12 cellular contexts compared by ENCODE assay signal in the genomic region with DNA sequence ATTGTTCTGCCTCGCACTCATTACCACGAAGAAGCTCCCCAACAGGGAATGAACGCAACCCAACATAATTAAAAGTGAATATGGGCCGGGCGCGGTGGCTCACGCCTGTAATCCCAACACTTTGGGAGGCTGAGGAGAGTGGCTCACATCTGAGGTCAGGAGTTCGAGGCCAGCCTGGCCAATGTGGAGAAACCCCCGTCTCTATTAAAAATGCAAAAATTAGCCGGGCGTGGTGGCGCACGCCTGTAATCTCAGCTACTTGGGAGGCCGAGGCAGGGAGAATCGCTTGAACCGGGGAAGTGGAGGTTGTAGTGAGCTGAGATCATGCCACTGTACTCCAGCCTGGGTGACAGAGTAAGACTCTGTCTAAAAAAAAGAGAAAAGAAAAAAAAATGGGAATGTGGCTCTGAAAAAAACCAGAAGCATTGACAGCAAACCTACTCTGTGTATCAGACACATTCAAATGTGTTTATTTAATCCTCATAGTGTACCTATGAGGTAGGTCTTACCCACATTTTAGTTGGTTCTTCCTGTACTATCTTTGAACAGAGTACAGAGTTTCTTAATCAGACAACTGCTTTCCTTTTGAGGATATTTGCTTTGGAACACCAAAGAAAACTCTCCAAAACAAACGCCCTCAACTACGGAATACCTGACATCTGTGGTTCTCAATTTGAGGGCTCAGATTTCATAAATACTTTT.
DNase-seq lines count a peak whose midpoint lies in the region; ATAC-seq and TF ChIP-seq lines count a peak whose summit lies in the region.
"Had no signal": no experiment of that assay in that cellular context is flagged by ENCODE, and none has a peak within 500 bp of the region (broad histone marks: within the 10 kb centered on the region; RNA-seq: fewer than 3 reads in every experiment).

No MANE protein-coding gene starts in this region.

- WGBS in H9 (ENCODE audit: extremely low coverage, insufficient read length, low lambda C conversion rate): no CpG with 5 or more reads among the region's 18 CpGs

- H2AK5ac ChIP-seq in H9 (ENCODE audit: insufficient read length, low read length): no peak overlapping the region

- H3K18ac ChIP-seq in H9 (ENCODE audit: insufficient read length, low read depth, low read length): peak overlapping the region; percentile 28

- H2BK120ac ChIP-seq in H9 (ENCODE audit: low read depth, low read length, poor library complexity, severe bottlenecking): no peak overlapping the region

- H3K4me3 Mint-ChIP-seq in H9: no peak overlapping the region; a peak in 1 of 5 replicates
- H3K4me3 Mint-ChIP-seq: activated CD4-positive, alpha-beta T cell treated with anti-CD3 and anti-CD28 coated beads, Interleukin-2, amount 10 ng/mL, durations not matched to agents 24 days and 14 days; natural killer cell treated with Interleukin-12 subunit alpha and Interleukin-12 subunit beta and Interleukin-15 and Interleukin-18, amount 100 ng/mL, for 72 hours; stimulated activated effector memory CD8-positive, alpha-beta T cell treated with anti-CD3 and anti-CD28 coated beads, Interleukin-12 subunit alpha, Interleukin-12 subunit beta, amount 100 ng/mL, for 72 hours had no signal

- H3K23ac ChIP-seq in H9 (ENCODE audit: insufficient read length, low read depth, low read length): no peak overlapping the region

- no peak overlapping the region for H2BK20ac ChIP-seq in H9 (ENCODE audit: low read depth, low read length, poor library complexity, severe bottlenecking)

- H3K9ac ChIP-seq in H9 (ENCODE audit: extremely low read depth, insufficient read length, low read length): no peak overlapping the region
- peak overlapping the region; percentile 96 for H3K9ac ChIP-seq in adipocyte (ENCODE audit: low read length)
- H3K9ac ChIP-seq in iPS-20b (ENCODE audit: low read depth, low read length): peak overlapping the region; percentile 84; the same call in 1 of the 2 replicates
- peak overlapping the region; percentile 80 to 94 for H3K9ac ChIP-seq in stomach smooth muscle (ENCODE audit: low read length in 2 of 2)

- DNase-seq in H9: no peak
- DNase-seq in adipocyte (ENCODE audit: low read depth): no peak
- no peak for DNase-seq in activated CD4-positive, alpha-beta T cell treated with anti-CD3 and anti-CD28 coated beads, Interleukin-2, amount 50 U/mL, for 4 hours
- DNase-seq in Ammon's horn (ENCODE audit: low spot score): no peak
- no peak for DNase-seq in activated naive CD4-positive, alpha-beta T cell (lab: John Stamatoyannopoulos, UW)
- DNase-seq: activated CD4-positive, alpha-beta T cell treated with anti-CD3 and anti-CD28 coated beads, Interleukin-2, amount 10 ng/mL, durations not matched to agents 24 days and 14 days; effector memory CD8-positive, alpha-beta T cell had no signal

- H3K27ac ChIP-seq in H9 (ENCODE audit: insufficient read length, low read depth, low read length) (peak overlapping the region; percentile 84), iPS-20b (ENCODE audit: low read length) (no peak overlapping the region), stomach smooth muscle (ENCODE audit: low read length) (peak overlapping the region; percentile 98)

- H3K79me2 ChIP-seq in H9 (ENCODE audit: insufficient read depth, low read length): no peaks in the 10 kb centered on the region

- no peak overlapping the region for H3T11ph ChIP-seq in H9 (ENCODE audit: low read length)

- H3K36me3 Mint-ChIP-seq in H9 (ENCODE audit: insufficient read depth in 1 of 3, low read depth in 3 of 3): no peaks in the 10 kb centered on the region
- H3K36me3 Mint-ChIP-seq: natural killer cell treated with Interleukin-12 subunit alpha and Interleukin-12 subunit beta and Interleukin-15 and Interleukin-18, amount 100 ng/mL, for 72 hours; stimulated activated effector memory CD8-positive, alpha-beta T cell treated with anti-CD3 and anti-CD28 coated beads, Interleukin-12 subunit alpha, Interleukin-12 subunit beta, amount 100 ng/mL, for 72 hours had no signal

- no peaks in the 10 kb centered on the region for H3K27me3 Mint-ChIP-seq in H9 (ENCODE audit: low read depth)

- no peak overlapping the region for H4K5ac ChIP-seq in H9 (ENCODE audit: insufficient read length, low read depth, low read length)

- H3K4me1 Mint-ChIP-seq in H9: peaks cover 7 to 10% of the 10 kb centered on the region in 2 experiments
- H3K4me1 Mint-ChIP-seq: activated CD4-positive, alpha-beta T cell treated with anti-CD3 and anti-CD28 coated beads, Interleukin-2, amount 10 ng/mL, durations not matched to agents 24 days and 14 days; stimulated activated effector memory CD8-positive, alpha-beta T cell treated with anti-CD3 and anti-CD28 coated beads, Interleukin-12 subunit alpha, Interleukin-12 subunit beta, amount 100 ng/mL, for 72 hours had no signal

- no peak overlapping the region for H4K91ac ChIP-seq in H9 (ENCODE audit: insufficient read length, low read depth, low read length)

- H2BK15ac ChIP-seq in H9 (ENCODE audit: low read depth, low read length): no peak overlapping the region

- no peak overlapping the region for H3K56ac ChIP-seq in H9 (ENCODE audit: insufficient read length, low read depth, low read length)

- ATAC-seq in HG02938 (IDR thresholded peaks at IDR 0.05; ENCODE audit: unreplicated experiment): no peak

- H3K27me3 ChIP-seq in H9 (ENCODE audit: insufficient read depth, low read length) (no peaks in the 10 kb centered on the region), adipocyte (replicated peaks; ENCODE audit: control insufficient read depth, insufficient read depth, low read length) (no peaks in the 10 kb centered on the region), iPS-20b (ENCODE audit: insufficient read depth, low read length) (no peaks in the 10 kb centered on the region), stomach smooth muscle (ENCODE audit: control insufficient read depth in 1 of 2, insufficient read depth in 2 of 2, low read length in 2 of 2) (no peaks in the 10 kb centered on the region)

- H3K36me3 ChIP-seq in adipocyte (ENCODE audit: control insufficient read depth, insufficient read depth, low read length, severe bottlenecking): no peaks in the 10 kb centered on the region
- no peaks in the 10 kb centered on the region for H3K36me3 ChIP-seq in iPS-20b (ENCODE audit: insufficient read depth, low read depth, low read length)
- no peaks in the 10 kb centered on the region for H3K36me3 ChIP-seq in stomach smooth muscle (ENCODE audit: control insufficient read depth in 2 of 2, insufficient read depth in 2 of 2, low read length in 2 of 2)

- H3K4me3 ChIP-seq in adipocyte (ENCODE audit: low read length) (peak overlapping the region; percentile 89), iPS-20b (ENCODE audit: low read length) (peak overlapping the region; percentile 82), stomach smooth muscle (ENCODE audit: low read length in 2 of 2) (peak overlapping the region; percentile 67 to 78)

- H3K79me1 ChIP-seq in H9 (ENCODE audit: insufficient read depth, low read depth, low read length, poor library complexity, severe bottlenecking): no peaks in the 10 kb centered on the region

- H2BK12ac ChIP-seq in H9 (ENCODE audit: insufficient read length, low read depth, low read length): no peak overlapping the region

- no peak overlapping the region for H3K14ac ChIP-seq in H9 (ENCODE audit: insufficient read depth, low read length)

- no peak for TF ChIP-seq CTCF in H9 (conservative IDR thresholded peaks at IDR 0.05)

- H4K8ac ChIP-seq in H9 (replicated peaks; ENCODE audit: insufficient read length, low read depth, low read length): no peak overlapping the region

- H3K23me2 ChIP-seq in H9 (ENCODE audit: insufficient read length, low read depth, low read length, poor library complexity, severe bottlenecking): peaks cover 3% of the 10 kb centered on the region

- H3K4ac ChIP-seq in H9 (ENCODE audit: low read depth, low read length): no peak overlapping the region

- no peaks in the 10 kb centered on the region; the same call in 1 of the 2 replicates for H3K4me1 ChIP-seq in H9 (ENCODE audit: insufficient read depth, low read length)
- H3K4me1 ChIP-seq in adipocyte (ENCODE audit: control insufficient read depth, insufficient read depth, low read length): peaks cover 36% of the 10 kb centered on the region
- H3K4me1 ChIP-seq in iPS-20b (ENCODE audit: insufficient read depth, low read length): peaks cover 4% of the 10 kb centered on the region; the same call in 1 of the 2 replicates
- peaks cover 33% of the 10 kb centered on the region for H3K4me1 ChIP-seq in stomach smooth muscle (ENCODE audit: control insufficient read depth, insufficient read depth, low read length)

- H3K4me2 ChIP-seq in H9 (ENCODE audit: insufficient read depth, insufficient read length, low read length): peak overlapping the region; percentile 73

- no peak overlapping the region for H2BK5ac ChIP-seq in H9 (ENCODE audit: insufficient read length, low read length)

- H3K27ac Mint-ChIP-seq in H9: no peak overlapping the region; a peak in 1 of 7 replicates
- H3K27ac Mint-ChIP-seq: activated CD4-positive, alpha-beta T cell treated with anti-CD3 and anti-CD28 coated beads, Interleukin-2, amount 10 ng/mL, durations not matched to agents 24 days and 14 days; stimulated activated effector memory CD8-positive, alpha-beta T cell treated with anti-CD3 and anti-CD28 coated beads, Interleukin-12 subunit alpha, Interleukin-12 subunit beta, amount 100 ng/mL, for 72 hours had no signal

- H3K9me3 Mint-ChIP-seq in H9: no peaks in the 10 kb centered on the region
- H3K9me3 Mint-ChIP-seq: activated CD4-positive, alpha-beta T cell treated with anti-CD3 and anti-CD28 coated beads, Interleukin-2, amount 10 ng/mL, durations not matched to agents 24 days and 14 days; effector memory CD8-positive, alpha-beta T cell; natural killer cell treated with Interleukin-12 subunit alpha and Interleukin-12 subunit beta and Interleukin-15 and Interleukin-18, amount 100 ng/mL, for 72 hours; stimulated activated effector memory CD8-positive, alpha-beta T cell treated with anti-CD3 and anti-CD28 coated beads, Interleukin-12 subunit alpha, Interleukin-12 subunit beta, amount 100 ng/mL, for 72 hours had no signal

- H2AFZ ChIP-seq in H9 (ENCODE audit: low read length): no peak overlapping the region

- peaks cover 2% of the 10 kb centered on the region for H4K20me1 ChIP-seq in H9 (ENCODE audit: control insufficient read depth, insufficient read depth, insufficient read length)

- H3K9me3 ChIP-seq in H9 (ENCODE audit: control insufficient read depth, low read depth, low read length) (no peaks in the 10 kb centered on the region), adipocyte (ENCODE audit: control insufficient read depth, low read length) (no peaks in the 10 kb centered on the region), iPS-20b (ENCODE audit: insufficient read depth, low read depth, low read length) (no peaks in the 10 kb centered on the region), stomach smooth muscle (ENCODE audit: control insufficient read depth in 2 of 2, low read length in 2 of 2) (no peaks in the 10 kb centered on the region)
